9 cellular contexts compared by ENCODE assay signal in the genomic region with DNA sequence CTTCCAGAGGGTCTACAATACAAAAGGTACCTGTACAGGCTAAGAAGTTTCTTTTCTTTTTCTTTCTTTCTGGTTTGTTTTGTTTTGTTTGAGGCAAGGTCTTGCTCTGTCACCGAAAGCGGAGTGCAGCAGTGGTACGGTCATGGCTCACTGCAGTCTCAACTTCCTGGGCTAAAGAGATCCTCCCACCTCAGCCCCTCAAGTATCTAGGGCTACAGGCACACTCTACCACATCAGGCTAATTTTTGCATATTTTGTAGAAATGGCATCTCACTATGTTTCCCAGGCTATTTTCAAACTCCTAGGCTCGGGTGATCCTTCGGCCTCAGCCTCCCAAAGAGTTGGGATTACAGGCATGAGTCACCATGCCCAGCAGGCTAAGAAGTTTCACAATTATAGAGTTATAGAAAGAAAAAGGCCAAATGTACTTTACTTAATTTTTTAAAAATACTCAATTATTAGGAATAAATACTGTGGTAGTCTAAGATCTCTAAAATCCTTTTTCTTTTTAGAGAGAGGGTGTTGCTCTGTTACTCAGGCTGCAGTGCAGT. TPM values are rescaled to one million over a fixed set of nuclear protein-coding genes. Genes with fewer than 3 reads are reported as not detected.
DNase-seq lines count a peak whose midpoint lies in the region; ATAC-seq, FAIRE-seq and TF ChIP-seq lines count a peak whose summit lies in the region.
"Had no signal": no experiment of that assay in that cellular context is flagged by ENCODE, and none has a peak within 500 bp of the region (broad histone marks: within the 10 kb centered on the region; RNA-seq: fewer than 3 reads in every experiment).

No MANE protein-coding gene starts in this region.

- no peak for DNase-seq in A549 (ENCODE audit: low read depth in 1 of 2, low spot score in 1 of 2)
- no peak for DNase-seq in stimulated activated CD4-positive, alpha-beta T cell treated with anti-CD3 and anti-CD28 coated beads, Interleukin-4, amount 100 ng/mL, for 24 hours
- no peak for DNase-seq in occipital lobe (lab: John Stamatoyannopoulos, UW)
- no peak for DNase-seq in kidney
- DNase-seq in GM20000 (ENCODE audit: low spot score) = no peak

- ATAC-seq in A549 (no peak), GM19328 (IDR thresholded peaks at IDR 0.05; ENCODE audit: unreplicated experiment) (peak; percentile 48), HG02943 (IDR thresholded peaks at IDR 0.05; ENCODE audit: low read depth, unreplicated experiment) (peak; percentile 70)

- H3F3A ChIP-seq in OCI-LY1 (ENCODE audit: insufficient read depth, low read length) = no peaks in the 10 kb centered on the region

- H3K4me2 ChIP-seq in A549 (no peak overlapping the region), OCI-LY1 (ENCODE audit: low read length) (peak overlapping the region; percentile 54)

- H3K4me3 ChIP-seq in A549 (no peak overlapping the region), OCI-LY1 (ENCODE audit: low read depth, low read length, poor library complexity, severe bottlenecking) (peak overlapping the region; percentile 23), kidney (ENCODE audit: low read length in 2 of 2) (no peak overlapping the region)

- POLR2A ChIA-PET in A549 (lab: Yijun Ruan, JAX) = interaction anchor here (1.0 kb wide), 1 partner anchor 17 kb away, joined by 3 read pairs; no protein-coding TSS in a partner anchor

- H3K27ac ChIP-seq in A549 (no peak overlapping the region), OCI-LY1 (ENCODE audit: low read depth, low read length, poor library complexity, severe bottlenecking) (peak overlapping the region; percentile 13), kidney (ENCODE audit: low read depth in 2 of 2, low read length in 2 of 2) (no peak overlapping the region)
- H3K27ac ChIP-seq: neutrophil had no signal

- H3K4me1 ChIP-seq in A549 (peaks cover 11% of the 10 kb centered on the region; the same call in 2 of the 3 replicates), OCI-LY1 (ENCODE audit: insufficient read depth, low read length, severe bottlenecking) (peaks cover 29% of the 10 kb centered on the region), kidney (ENCODE audit: control insufficient read depth in 1 of 2, insufficient read depth in 1 of 2, low read depth in 1 of 2, low read length in 2 of 2) (peaks cover 7 to 8% of the 10 kb centered on the region in 2 donors)

- TF ChIP-seq RAD21 in A549 (conservative IDR thresholded peaks at IDR 0.05 in 1 of 2, IDR thresholded peaks at IDR 0.05 in 1 of 2) = no peak

- intact Hi-C loops in kidney (cut with DNase I) = no loop called here

- FAIRE-seq in A549 (lab: Jason Lieb, UNC) (no peak), kidney (lab: Jason Lieb, UNC) (no peak)

- H3K9ac ChIP-seq in OCI-LY1 (ENCODE audit: low read length) = peak overlapping the region; percentile 32
- H3K9ac ChIP-seq in kidney (ENCODE audit: low read length in 2 of 2) = no peak overlapping the region

- no peaks in the 10 kb centered on the region for H4K20me1 ChIP-seq in OCI-LY1 (ENCODE audit: insufficient read depth, low read length)

- H3K36me3 ChIP-seq in OCI-LY1 (ENCODE audit: insufficient read depth, low read length) (no peaks in the 10 kb centered on the region), kidney (ENCODE audit: control insufficient read depth in 1 of 2, insufficient read depth in 2 of 2, low read length in 2 of 2) (no peaks in the 10 kb centered on the region)
- H3K36me3 ChIP-seq: neutrophil had no signal

- H2AFZ ChIP-seq in OCI-LY1 (ENCODE audit: low read length) = 0 out of 2 replicates have a peak overlapping the region, but pooled peaks have one; percentile 94

- peaks cover 11% of the 10 kb centered on the region for H3K79me2 ChIP-seq in OCI-LY1 (ENCODE audit: insufficient read depth, low read length)

- no peak for TF ChIP-seq EP300 in A549 (IDR thresholded peaks at IDR 0.05)

- H3K9me2 ChIP-seq in OCI-LY1 (ENCODE audit: low read depth, low read length) = no peaks in the 10 kb centered on the region

- TF ChIP-seq POLR2A in A549 (IDR thresholded peaks at IDR 0.05; ENCODE audit: low read length) = no peak

- WGBS in A549 (ENCODE audit: missing lambda C conversion rate) = 57% methylated on average over 5 of the region's 5 CpGs

- CTCF ChIA-PET in A549 (lab: Yijun Ruan, JAX) = interaction anchor here (1.0 to 2.1 kb wide), 3 partner anchors 18 to 101 kb away, joined by 3 to 10 read pairs (median 5); no protein-coding TSS in a partner anchor

- H3K27me3 ChIP-seq in OCI-LY1 (ENCODE audit: insufficient read depth, low read length) = no peaks in the 10 kb centered on the region

- TF ChIP-seq CTCF in A549 (IDR thresholded peaks at IDR 0.05) (no peak), OCI-LY1 (IDR thresholded peaks at IDR 0.05; ENCODE audit: low read length) (no peak), kidney (IDR thresholded peaks at IDR 0.05; ENCODE audit: borderline replicate concordance, extremely low read depth, insufficient read depth) (no peak), GM20000 (IDR thresholded peaks at IDR 0.05; ENCODE audit: extremely low read depth, missing control alignments) (no peak)

- H3K9me3 ChIP-seq in A549 (no peaks in the 10 kb centered on the region), OCI-LY1 (ENCODE audit: low read length) (0 out of 2 replicates have a peak, but pooled peaks cover 2% of the 10 kb centered on the region), kidney (ENCODE audit: control insufficient read depth in 1 of 2, low read length in 2 of 2) (no peaks in the 10 kb centered on the region)
- H3K9me3 ChIP-seq: neutrophil had no signal

TF ChIP-seq in A549, 52 proteins besides CTCF, POLR2A, EP300 and RAD21:
- TF ChIP-seq HOXA7 (CRISPR knock-in tag; IDR thresholded peaks at IDR 0.05) = no peak
- TF ChIP-seq FOSL2 (IDR thresholded peaks at IDR 0.05) = no peak
- 0 out of 2 replicates have a peak, but pooled peaks have one; percentile 45 for TF ChIP-seq FOSL2 (CRISPR knock-in tag; IDR thresholded peaks at IDR 0.05)
- TF ChIP-seq HOXB5 (CRISPR knock-in tag; IDR thresholded peaks at IDR 0.05) = no peak
- no peak for TF ChIP-seq FOSB (CRISPR knock-in tag; IDR thresholded peaks at IDR 0.05)

RNA-seq across cellular contexts. Expression of gene PIGH, which starts 3.0 kb away (rescaled TPM):
- polyA plus RNA-seq in A549 (2011; rRNA removed) = 37.2 and 46.2 TPM in 2 replicates
- 44.9 and 53.7 TPM in 2 replicates for polyA plus RNA-seq in A549 (2012; cell fraction: cytosol; rRNA removed)
- 26.9 and 29.9 TPM in 2 replicates for polyA plus RNA-seq in A549 (2012; cell fraction: nucleus; rRNA removed)
- polyA plus RNA-seq in A549 (2017; fragmentation: RNase III; extraction: RNeasy Plus Mini Kit Qiagen cat#74134 plus additional on column Dnase treatment) = 19.3 to 21.1 TPM (median 20.1 TPM) in 3 replicates
- 16.4 and 19.9 TPM in 2 replicates for polyA minus RNA-seq in A549 (2011; rRNA and poly(A)+ RNA removed)
- total RNA-seq in occipital lobe = 25.3 TPM
- total RNA-seq in kidney = 31.7 TPM
- 44.9 TPM for polyA plus RNA-seq in kidney (ENCODE audit: insufficient read depth, low read depth, low replicate concordance)

RNA-seq across cellular contexts. Expression of gene ARG2, which starts 16.6 kb away (rescaled TPM):
- 2.5 TPM in 2 replicates for polyA plus RNA-seq in A549 (2011; rRNA removed)
- polyA plus RNA-seq in A549 (2012; cell fraction: cytosol; rRNA removed) = 0.57 and 0.65 TPM in 2 replicates
- polyA plus RNA-seq in A549 (2012; cell fraction: nucleus; rRNA removed) = 0.38 and 0.48 TPM in 2 replicates
- polyA plus RNA-seq in A549 (2017; fragmentation: RNase III; extraction: RNeasy Plus Mini Kit Qiagen cat#74134 plus additional on column Dnase treatment) = 1.3 to 2.5 TPM (median 1.8 TPM) in 3 replicates
- 5.3 and 5.5 TPM in 2 replicates for polyA minus RNA-seq in A549 (2011; rRNA and poly(A)+ RNA removed)
- total RNA-seq in occipital lobe = 49.0 TPM
- total RNA-seq in kidney = 19.2 TPM
- 77.0 TPM for polyA plus RNA-seq in kidney (ENCODE audit: insufficient read depth, low read depth, low replicate concordance)

Comparison
In these comparisons a context has a peak if more than half of its experiments do, and no peak if none do; other contexts are left out.
1. ATAC-seq: peak in GM19328 (single experiment) and HG02943 (single experiment); none in A549 (0 of 2).